Comparison of ENCODE assay signal across 8 cellular contexts in the genomic region with DNA sequence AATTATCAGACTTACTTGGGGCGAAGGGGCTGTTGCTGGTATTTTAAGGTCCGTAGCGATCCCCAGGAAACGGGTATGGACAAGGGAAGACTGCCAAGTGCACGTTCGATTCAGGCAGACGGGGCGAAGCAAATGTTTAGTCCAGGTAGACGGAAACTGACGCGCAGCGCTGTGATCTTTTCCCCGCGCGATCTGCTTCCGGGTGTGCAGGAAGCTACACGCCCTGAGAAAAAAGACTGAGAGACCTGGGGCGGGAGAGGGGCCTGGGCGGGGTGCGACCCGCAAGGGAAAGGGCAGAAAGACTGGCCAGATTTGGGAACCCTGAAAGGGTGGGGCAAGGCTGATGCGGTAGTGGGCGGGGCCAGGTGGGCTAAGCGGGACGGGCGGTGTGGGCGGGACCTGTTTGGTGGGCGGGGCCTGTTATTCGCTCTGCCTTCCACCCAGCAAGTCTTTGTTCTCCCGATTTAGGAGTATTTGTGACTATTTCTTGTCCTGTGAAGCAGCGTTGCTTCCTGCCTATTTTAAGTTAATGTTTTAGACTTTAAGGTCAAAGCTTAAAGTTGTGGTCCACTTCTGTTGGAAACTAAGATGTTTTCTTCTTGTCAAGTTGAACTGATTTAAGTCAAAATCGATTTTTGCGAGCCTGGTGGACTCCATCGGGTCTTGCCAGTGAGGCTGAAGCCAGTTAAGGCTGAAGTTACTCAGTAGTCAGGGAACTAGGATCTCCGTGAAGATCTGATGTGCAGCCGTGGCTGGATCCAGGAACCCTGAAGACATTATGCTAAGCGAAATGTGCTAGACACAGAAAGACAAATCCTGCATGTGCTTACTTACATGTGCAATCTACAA. TPM values are rescaled to one million over a fixed set of nuclear protein-coding genes. Genes with fewer than 3 reads are reported as not detected.
DNase-seq lines count a peak whose midpoint lies in the region; ATAC-seq and TF ChIP-seq lines count a peak whose summit lies in the region.

Gene ZNF836 (minus strand): TSS at position 301 of the 849 bp plus-strand sequence. CDS start 3,549 bp downstream, outside the sequence.

- peaks cover 42 to 45% of the 10 kb centered on the region in 2 donors for H3K4me1 Mint-ChIP-seq in natural killer cell
- H3K4me1 Mint-ChIP-seq in stimulated activated naive B cell treated with anti-CD40 and anti-IgM and Interleukin-4, amounts not matched to agents 10 μg/mL and 1 μg/mL and 100 μg/mL, for 72 hours: peaks cover 11 to 26% of the 10 kb centered on the region in 2 donors

- H3K27me3 Mint-ChIP-seq in natural killer cell (ENCODE audit: low read depth in 2 of 2): no peaks in the 10 kb centered on the region
- H3K27me3 Mint-ChIP-seq in stimulated activated naive B cell treated with anti-CD40 and anti-IgM and Interleukin-4, amounts not matched to agents 10 μg/mL and 1 μg/mL and 100 μg/mL, for 72 hours: no peaks in the 10 kb centered on the region

- H3K4me3 Mint-ChIP-seq in natural killer cell: peak within 1 kb of the TSS; percentile 99
- H3K4me3 Mint-ChIP-seq in stimulated activated naive B cell treated with anti-CD40 and anti-IgM and Interleukin-4, amounts not matched to agents 10 μg/mL and 1 μg/mL and 100 μg/mL, for 72 hours: peak within 1 kb of the TSS; percentile 94 to 99

- TF ChIP-seq CTCF in natural killer cell (IDR thresholded peaks at IDR 0.05): no peak

- intact Hi-C loops in natural killer cell (cut with micrococcal nuclease): loop anchor here (1.0 to 5.0 kb wide), 3 partner anchors 18 to 166 kb away; partner anchors contain the start of genes ZNF610 and ZNF616

- in situ Hi-C loops in KBM-7 (cut with MboI; ENCODE audit: low pct_unique_long_range_greater_than_20kb, low sequenced_read_pairs): no loop called here

- H3K36me3 Mint-ChIP-seq in natural killer cell: peaks cover 13% of the 10 kb centered on the region
- peaks cover 24 to 26% of the 10 kb centered on the region in 2 donors for H3K36me3 Mint-ChIP-seq in stimulated activated naive B cell treated with anti-CD40 and anti-IgM and Interleukin-4, amounts not matched to agents 10 μg/mL and 1 μg/mL and 100 μg/mL, for 72 hours

- DNase-seq in AML-193 (lab: John Stamatoyannopoulos, UW) (peak; percentile 52 to 58), KBM-7 (peak; percentile 67), RPMI7951 (ENCODE audit: low read depth) (peak; percentile 80), fibroblast of peridontal ligament (ENCODE audit: extremely low read depth) (peak; percentile 69), natural killer cell (peak; percentile 79)
- peak; percentile 77 to 78 for DNase-seq in activated T-helper 1 cell treated with anti-CD3 and anti-CD28 coated beads, Interleukin-2, amount 50 U/mL, for 16 hours (ENCODE audit: low read depth in 1 of 2, low spot score in 1 of 2)
- peak; percentile 79 for DNase-seq in stimulated activated naive B cell treated with anti-CD40 and anti-IgM and Interleukin-4, amounts not matched to agents 10 μg/mL and 1 μg/mL and 100 μg/mL, for 72 hours

- peak within 1 kb of the TSS; percentile 87 to 97 for H3K27ac Mint-ChIP-seq in natural killer cell
- H3K27ac Mint-ChIP-seq in stimulated activated naive B cell treated with anti-CD40 and anti-IgM and Interleukin-4, amounts not matched to agents 10 μg/mL and 1 μg/mL and 100 μg/mL, for 72 hours: peak within 1 kb of the TSS; percentile 98

- ATAC-seq in GM19397 (IDR thresholded peaks at IDR 0.05; ENCODE audit: unreplicated experiment) (peak; percentile 77), natural killer cell (peak; percentile 89 to 93 (median 89))
- peak; percentile 94 to 97 for ATAC-seq in stimulated activated naive B cell treated with anti-CD40 and anti-IgM and Interleukin-4, amounts not matched to agents 10 μg/mL and 1 μg/mL and 100 μg/mL, for 72 hours (replicated peaks)

- H3K9me3 Mint-ChIP-seq in natural killer cell: no peaks in the 10 kb centered on the region
- no peaks in the 10 kb centered on the region for H3K9me3 Mint-ChIP-seq in stimulated activated naive B cell treated with anti-CD40 and anti-IgM and Interleukin-4, amounts not matched to agents 10 μg/mL and 1 μg/mL and 100 μg/mL, for 72 hours

RNA-seq across cellular contexts. Expression of gene ZNF836, which starts in this region (rescaled TPM):
- 5.9 and 7.7 TPM in 2 replicates for total RNA-seq in RPMI7951 (2014; rRNA removed; shearing (Covaris generic))
- 10 to 100 TPM; 27.9 to 40.2 (median 28.0) TPM for total RNA-seq in natural killer cell

Comparison
In these comparisons a context has a peak if more than half of its experiments do, and no peak if none do; other contexts are left out.
1. Peak in every context shown above with its lines: DNase-seq and ATAC-seq.